32 cellular contexts compared by ENCODE assay signal in genomic region chr19:15529774-15530372, GRCh38. TPM values are rescaled to one million over a fixed set of nuclear protein-coding genes. Genes with fewer than 3 reads are reported as not detected.
DNase-seq lines count a peak whose midpoint lies in the region; ATAC-seq and TF ChIP-seq lines count a peak whose summit lies in the region.
"Had no signal": no experiment of that assay in that cellular context is flagged by ENCODE, and none has a peak within 500 bp of the region (broad histone marks: within the 10 kb centered on the region; RNA-seq: fewer than 3 reads in every experiment).

No MANE protein-coding gene starts in this region.

- H3K4me1 Mint-ChIP-seq in effector memory CD8-positive, alpha-beta T cell (ENCODE audit: low read depth in 2 of 2) = peaks cover 0 to 6% of the 10 kb centered on the region in 2 donors
- H3K4me1 Mint-ChIP-seq: WTC11 had no signal

- no peaks in the 10 kb centered on the region for H3K27me3 Mint-ChIP-seq in effector memory CD8-positive, alpha-beta T cell

- H3K27ac Mint-ChIP-seq in effector memory CD8-positive, alpha-beta T cell = no peak overlapping the region
- H3K27ac Mint-ChIP-seq: activated CD4-positive, alpha-beta T cell treated with anti-CD3 and anti-CD28 coated beads, Interleukin-2, amount 10 ng/mL, durations not matched to agents 7 days and 5 days; activated T-cell treated with anti-CD3 and anti-CD28 coated beads, Interleukin-2, amount 50 U/mL, for 72 hours; memory B cell; WTC11 had no signal

- peaks cover 20% of the 10 kb centered on the region for H3K36me3 Mint-ChIP-seq in effector memory CD8-positive, alpha-beta T cell (ENCODE audit: insufficient read depth)

- H3K9me3 Mint-ChIP-seq in effector memory CD8-positive, alpha-beta T cell = no peaks in the 10 kb centered on the region

- no peak for TF ChIP-seq CTCF in epithelial cell of esophagus (IDR thresholded peaks at IDR 0.05; ENCODE audit: insufficient read depth, low read depth, low read length, missing control alignments)

- ATAC-seq in effector memory CD8-positive, alpha-beta T cell (replicated peaks) = no peak
- ATAC-seq in HG02870 (IDR thresholded peaks at IDR 0.05; ENCODE audit: unreplicated experiment) (no peak), GM18498 (IDR thresholded peaks at IDR 0.05; ENCODE audit: unreplicated experiment) (no peak)
- ATAC-seq: activated T-cell treated with anti-CD3 and anti-CD28 coated beads, Interleukin-2, amount 50 U/mL, for 72 hours; gastrocnemius medialis; GM12878; left colon; right cardiac atrium; upper lobe of right lung; WTC11 had no signal

- no peak overlapping the region for H3K4me3 ChIP-seq in epithelial cell of esophagus (ENCODE audit: low read length)
- H3K4me3 ChIP-seq: gastrocnemius medialis, GM12878, hepatocyte, spleen, upper lobe of right lung had no signal

- DNase-seq in GM04504 (ENCODE audit: low read depth) = peak; percentile 20
- DNase-seq in M059J (ENCODE audit: low read depth) = peak; percentile 38
- DNase-seq in epithelial cell of esophagus (ENCODE audit: low read depth) = peak; percentile 67
- DNase-seq in myocyte (ENCODE audit: low read depth) = peak; percentile 8
- DNase-seq in effector memory CD8-positive, alpha-beta T cell = no peak
- no peak for DNase-seq in activated T-cell treated with anti-CD3 and anti-CD28 coated beads, Interleukin-2, amount 50 U/mL, for 1 hour
- DNase-seq: activated CD4-positive, alpha-beta T cell treated with anti-CD3 and anti-CD28 coated beads, Interleukin-2, amount 10 ng/mL, durations not matched to agents 7 days and 5 days; activated naive CD4-positive, alpha-beta T cell; activated T-cell treated with anti-CD3 and anti-CD28 coated beads, Interleukin-2, amount 50 U/mL, for 72 hours; COR-L47; DMS53; GOT3; left colon; NCI-H1436; NCI-H2107; NCI-H446 treated with DMSO at 0.1 percent for 48 hours; OCI-M1; right cardiac atrium; spleen; upper lobe of right lung had no signal

- H3K4me3 Mint-ChIP-seq in effector memory CD8-positive, alpha-beta T cell = no peak overlapping the region
- H3K4me3 Mint-ChIP-seq: activated CD4-positive, alpha-beta T cell treated with anti-CD3 and anti-CD28 coated beads, Interleukin-2, amount 10 ng/mL, durations not matched to agents 7 days and 5 days; activated T-cell treated with anti-CD3 and anti-CD28 coated beads, Interleukin-2, amount 50 U/mL, for 72 hours; memory B cell; WTC11 had no signal

RNA-seq across cellular contexts. Expression of gene CYP4F22, which starts 21.5 kb away (rescaled TPM):
- not detected in 2 replicates for total RNA-seq in M059J (2014; rRNA removed; shearing (Covaris generic))
- not detected in 2 replicates for total RNA-seq in myocyte
- not detected for polyA plus RNA-seq in myocyte (2012)
- total RNA-seq: cerebellum, epithelial cell of proximal tubule, GM12878, hepatocyte, left colon, MCF 10A, right cardiac atrium, upper lobe of right lung had no signal
- polyA plus RNA-seq: AG04450, GM12878, hepatocyte, right cardiac atrium had no signal

RNA-seq across cellular contexts. Expression of gene PGLYRP2, which starts 50.6 kb away (rescaled TPM):
- total RNA-seq in M059J (2014; rRNA removed; shearing (Covaris generic)) = 0.17 TPM in 1 of 2 replicates, not detected in the other
- not detected in 2 replicates for total RNA-seq in myocyte
- not detected for polyA plus RNA-seq in myocyte (2012)
- total RNA-seq: cerebellum, epithelial cell of proximal tubule, gastrocnemius medialis, hepatocyte, left colon, MCF 10A, right cardiac atrium, subcutaneous adipose tissue, upper lobe of right lung, WTC11 had no signal
- polyA plus RNA-seq: AG04450, hepatocyte, right cardiac atrium had no signal

Comparison
In these comparisons a context has a peak if more than half of its experiments do, and no peak if none do; other contexts are left out.
1. DNase-seq: peak in GM04504 (single experiment), M059J (single experiment), epithelial cell of esophagus (single experiment) and myocyte (single experiment); none in effector memory CD8-positive, alpha-beta T cell (0 of 3) and activated T-cell treated with anti-CD3 and anti-CD28 coated beads, Interleukin-2, amount 50 U/mL, for 1 hour (single experiment).